ENCODE assay signal across 11 cellular contexts in the genomic region with DNA sequence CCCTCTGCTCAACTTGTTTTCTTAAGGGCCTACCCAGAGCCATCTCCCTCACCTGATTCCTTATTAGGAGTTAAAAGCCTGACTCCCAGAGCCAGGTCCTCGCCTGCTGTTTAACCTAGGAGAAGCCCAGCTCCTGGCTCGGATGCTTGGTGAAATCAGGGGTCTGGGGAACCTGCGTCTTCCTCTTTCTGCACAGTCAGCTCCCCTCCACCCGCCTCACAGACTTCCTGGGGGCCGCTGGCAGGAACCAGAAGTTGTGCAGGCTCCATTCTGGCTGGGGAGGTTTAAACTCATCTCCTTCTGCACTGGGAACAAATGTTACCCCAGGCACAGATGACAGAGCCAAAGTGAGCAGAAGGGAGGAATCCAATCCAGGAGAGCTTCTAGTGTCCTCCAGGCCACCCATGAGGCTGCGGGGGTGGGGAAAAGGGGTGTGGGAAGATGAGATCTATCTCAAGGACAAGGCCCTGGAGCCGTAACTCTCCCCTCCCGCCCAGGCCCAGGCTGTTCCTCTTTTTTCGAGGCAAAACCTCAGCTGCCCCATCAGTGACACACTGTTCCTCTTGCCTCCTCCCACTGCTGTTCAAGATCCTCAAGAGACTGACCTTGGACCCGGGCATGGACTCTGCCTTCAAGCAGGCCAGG. TPM values are rescaled to one million over a fixed set of nuclear protein-coding genes. Genes with fewer than 3 reads are reported as not detected.
DNase-seq lines count a peak whose midpoint lies in the region; ATAC-seq, FAIRE-seq and TF ChIP-seq lines count a peak whose summit lies in the region.
"Had no signal": no experiment of that assay in that cellular context is flagged by ENCODE, and none has a peak within 500 bp of the region (broad histone marks: within the 10 kb centered on the region; RNA-seq: fewer than 3 reads in every experiment).

No MANE protein-coding gene starts in this region.

- H3K27me3 ChIP-seq in right lobe of liver: no peaks in the 10 kb centered on the region
- H3K27me3 ChIP-seq in HepG2 (ENCODE audit: control insufficient read depth in 1 of 2, insufficient read depth in 2 of 2, low read length in 2 of 2): peaks cover 1 to 9% of the 10 kb centered on the region in 2 experiments; a peak in 2 of 5 replicates
- H3K27me3 ChIP-seq in esophagus squamous epithelium: peaks cover 0 to 33% (median 0%) of the 10 kb centered on the region in 4 donors
- H3K27me3 ChIP-seq in naive thymus-derived CD4-positive, alpha-beta T cell (ENCODE audit: control insufficient read depth in 2 of 2, insufficient read depth in 2 of 2, low read length in 2 of 2): no peaks in the 10 kb centered on the region

- ATAC-seq in right lobe of liver (peak; percentile 41 to 63 (median 54)), HepG2 (no peak), GM18868 (IDR thresholded peaks at IDR 0.05; ENCODE audit: unreplicated experiment) (no peak), GM21367 (IDR thresholded peaks at IDR 0.05; ENCODE audit: unreplicated experiment) (no peak)
- peak; percentile 81 for ATAC-seq in naive thymus-derived CD4-positive, alpha-beta T cell

- CTCF ChIA-PET in HepG2 (lab: Yijun Ruan, JAX; ENCODE audit: low intra/inter-chr PET ratio, low total read pairs): no interaction called here
- CTCF ChIA-PET in naive thymus-derived CD4-positive, alpha-beta T cell (lab: Charles Lee): no interaction called here

- no peak for TF ChIP-seq RAD21 in HepG2 (CRISPR knock-in tag; IDR thresholded peaks at IDR 0.05)

- H2AFZ ChIP-seq in HepG2 (ENCODE audit: low read length): no peak overlapping the region

- H3K4me2 ChIP-seq in HepG2 (ENCODE audit: low read depth, low read length): no peak overlapping the region

- H3K4me1 Mint-ChIP-seq in naive thymus-derived CD4-positive, alpha-beta T cell: peaks cover 0 to 18% (median 5%) of the 10 kb centered on the region in 7 donors

- H3K27ac ChIP-seq in right lobe of liver (no peak overlapping the region), HepG2 (ENCODE audit: extremely low read length, insufficient read depth, low read length) (no peak overlapping the region), esophagus squamous epithelium (peak overlapping the region in 2 of 4 donors; percentile 31 to 50)
- no peak overlapping the region for H3K27ac ChIP-seq in naive thymus-derived CD4-positive, alpha-beta T cell (ENCODE audit: low read depth, low read length)

- H3K4me3 ChIP-seq in right lobe of liver (no peak overlapping the region), HepG2 (replicated peaks in 1 of 3; ENCODE audit: insufficient read depth in 1 of 3, low read depth in 2 of 3, low read length in 3 of 3) (no peak overlapping the region), esophagus squamous epithelium (no peak overlapping the region)
- no peak overlapping the region for H3K4me3 ChIP-seq in naive thymus-derived CD4-positive, alpha-beta T cell (ENCODE audit: low read length)

- DNase-seq in right lobe of liver (peak; percentile 54 to 72 (median 62)), HepG2 (ENCODE audit: low spot score) (no peak), esophagus squamous epithelium (lab: John Stamatoyannopoulos, UW) (peak; percentile 22), ecto neural progenitor cell (ENCODE audit: low spot score) (no peak), D341Med (ENCODE audit: low spot score) (no peak)
- DNase-seq in naive thymus-derived CD4-positive, alpha-beta T cell: no peak
- DNase-seq: activated CD4-positive, alpha-beta memory T cell treated with anti-CD3 and anti-CD28 coated beads for 36 hours; NCI-H2029 treated with DMSO at 0.1 percent for 48 hours had no signal

- H3K4me1 ChIP-seq in right lobe of liver (peaks cover 0 to 10% (median 4%) of the 10 kb centered on the region in 4 donors), HepG2 (ENCODE audit: insufficient read depth, low read length) (no peaks in the 10 kb centered on the region), esophagus squamous epithelium (peaks cover 0 to 35% (median 0%) of the 10 kb centered on the region in 3 donors)
- H3K4me1 ChIP-seq in naive thymus-derived CD4-positive, alpha-beta T cell (ENCODE audit: control insufficient read depth in 2 of 2, insufficient read depth in 2 of 2, low read length in 2 of 2): no peaks in the 10 kb centered on the region

- no peaks in the 10 kb centered on the region for H4K20me1 ChIP-seq in HepG2 (ENCODE audit: insufficient read depth, low read length)

- H3K27me3 Mint-ChIP-seq in naive thymus-derived CD4-positive, alpha-beta T cell: peaks cover 0 to 32% (median 13%) of the 10 kb centered on the region in 5 donors

- no peak for TF ChIP-seq POLR2A in right lobe of liver (IDR thresholded peaks at IDR 0.05)
- TF ChIP-seq POLR2A in HepG2 (IDR thresholded peaks at IDR 0.05; ENCODE audit: insufficient read depth in 1 of 2, low read depth in 2 of 2, low read length in 2 of 2): no peak
- no peak for TF ChIP-seq POLR2A in esophagus squamous epithelium (IDR thresholded peaks at IDR 0.05)

- intact Hi-C loops in right lobe of liver (cut with DNase I) (no loop called here), HepG2 (cut with micrococcal nuclease; ENCODE audit: unreplicated experiment) (no loop called here), esophagus squamous epithelium (cut with DNase I) (no loop called here)
- intact Hi-C loops in naive thymus-derived CD4-positive, alpha-beta T cell (cut with micrococcal nuclease): no loop called here

- H3K79me2 ChIP-seq in HepG2 (ENCODE audit: insufficient read depth, low read length): no peaks in the 10 kb centered on the region

- in situ Hi-C loops in HepG2 (cut with HindIII; ENCODE audit: extremely low pct_ligation_motif_present, low pct_unique_long_range_greater_than_20kb): no loop called here

- WGBS in right lobe of liver (ENCODE audit: insufficient coverage, low coverage, low lambda C conversion rate, missing lambda C conversion rate): 46% methylated on average over 4 of the region's 10 CpGs
- 6% methylated on average over 9 of the region's 10 CpGs for WGBS in HepG2 (ENCODE audit: low lambda C conversion rate)
- 66 to 68% methylated on average over 5 to 8 of the region's 10 CpGs for WGBS in esophagus squamous epithelium, 2 donors

- no peak overlapping the region for H3K4me3 Mint-ChIP-seq in naive thymus-derived CD4-positive, alpha-beta T cell
- H3K4me3 Mint-ChIP-seq: activated CD4-positive, alpha-beta memory T cell treated with anti-CD3 and anti-CD28 coated beads for 36 hours had no signal

- H3K36me3 Mint-ChIP-seq in naive thymus-derived CD4-positive, alpha-beta T cell: no peaks in the 10 kb centered on the region
- H3K36me3 Mint-ChIP-seq: activated CD4-positive, alpha-beta memory T cell treated with anti-CD3 and anti-CD28 coated beads for 36 hours had no signal

- H3K27ac Mint-ChIP-seq in naive thymus-derived CD4-positive, alpha-beta T cell: peak overlapping the region in 1 of 9 donors; percentile 27
- H3K27ac Mint-ChIP-seq: activated CD4-positive, alpha-beta memory T cell treated with anti-CD3 and anti-CD28 coated beads for 36 hours had no signal

- FAIRE-seq in HepG2 (lab: Jason Lieb, UNC): no peak

- POLR2A ChIA-PET in HepG2 (lab: Yijun Ruan, JAX): no interaction called here
- POLR2A ChIA-PET in naive thymus-derived CD4-positive, alpha-beta T cell (lab: Charles Lee): interaction anchor here (0.6 kb wide), 1 partner anchor 263 kb away, joined by 3 read pairs; no protein-coding TSS in a partner anchor

- no peaks in the 10 kb centered on the region for H3K9me3 Mint-ChIP-seq in naive thymus-derived CD4-positive, alpha-beta T cell
- H3K9me3 Mint-ChIP-seq: activated CD4-positive, alpha-beta memory T cell treated with anti-CD3 and anti-CD28 coated beads for 36 hours had no signal

- H3K36me3 ChIP-seq in right lobe of liver (no peaks in the 10 kb centered on the region), HepG2 (replicated peaks in 1 of 2; ENCODE audit: control insufficient read depth in 1 of 2, insufficient read depth in 2 of 2, low read length in 2 of 2) (no peaks in the 10 kb centered on the region), esophagus squamous epithelium (no peaks in the 10 kb centered on the region)
- H3K36me3 ChIP-seq in naive thymus-derived CD4-positive, alpha-beta T cell (ENCODE audit: control insufficient read depth in 2 of 3, insufficient read depth in 3 of 3, low read length in 3 of 3): no peaks in the 10 kb centered on the region

- no peak overlapping the region for H3K9ac ChIP-seq in HepG2 (ENCODE audit: insufficient read depth, low read depth, low read length)

- H3K9me3 ChIP-seq in right lobe of liver (no peaks in the 10 kb centered on the region), HepG2 (ENCODE audit: low read length) (no peaks in the 10 kb centered on the region), esophagus squamous epithelium (no peaks in the 10 kb centered on the region)
- H3K9me3 ChIP-seq in naive thymus-derived CD4-positive, alpha-beta T cell (ENCODE audit: control insufficient read depth in 2 of 3, low read length in 3 of 3): no peaks in the 10 kb centered on the region

- BruUV-seq in HepG2 (replicated peaks; lab: Mats Ljungman, UMichigan): no TSS peak

- TF ChIP-seq CTCF in right lobe of liver (IDR thresholded peaks at IDR 0.05) (no peak), HepG2 (CRISPR knock-in tag; IDR thresholded peaks at IDR 0.05) (no peak), esophagus squamous epithelium (IDR thresholded peaks at IDR 0.05) (no peak)

- TF ChIP-seq EP300 in HepG2 (IDR thresholded peaks at IDR 0.05; ENCODE audit: low read depth in 2 of 2, low read length in 2 of 2): no peak
- TF ChIP-seq EP300 in HepG2 (CRISPR knock-in tag; IDR thresholded peaks at IDR 0.05; ENCODE audit: borderline replicate concordance): no peak

RNA-seq across cellular contexts. Expression of a gene that starts 31.2 kb away (rescaled TPM):
- total RNA-seq in right lobe of liver: under 1 TPM in 5 of 6 experiments, not detected in 1; 0.10 to 0.27 (median 0.25) TPM
- not detected in 2 replicates for total RNA-seq in HepG2 (2016; rRNA removed; fragmentation: Illumina TruSeq; extraction: Trizol)
- not detected in 2 replicates for total RNA-seq in HepG2 (2016; cell fraction: cytosol; rRNA removed; fragmentation: Illumina TruSeq; extraction: Trizol; ENCODE audit: low read depth)
- not detected in 2 replicates for total RNA-seq in HepG2 (2016; cell fraction: insoluble cytoplasmic fraction; rRNA removed; fragmentation: Illumina TruSeq; extraction: Trizol)
- total RNA-seq in HepG2 (2016; cell fraction: membrane; rRNA removed; fragmentation: Illumina TruSeq; extraction: Trizol): not detected in 2 replicates
- total RNA-seq in HepG2 (2016; cell fraction: nucleus; rRNA removed; fragmentation: Illumina TruSeq; extraction: Trizol): not detected in 2 replicates
- not detected in 2 replicates for polyA plus RNA-seq in HepG2 (2011; rRNA removed)
- not detected in 2 replicates for polyA plus RNA-seq in HepG2 (2011; cell fraction: cytosol; rRNA removed)
- not detected in 2 replicates for polyA plus RNA-seq in HepG2 (2011; cell fraction: nucleus; rRNA removed)
- polyA plus RNA-seq in HepG2 (2012): not detected in 2 replicates
- not detected in 2 replicates for polyA plus RNA-seq in HepG2 (2016; cell fraction: cytosol; fragmentation: Illumina TruSeq; extraction: Trizol; ENCODE audit: low read depth)
- polyA plus RNA-seq in HepG2 (2016; cell fraction: insoluble cytoplasmic fraction; fragmentation: Illumina TruSeq; extraction: Trizol; ENCODE audit: low read depth): not detected in 2 replicates
- not detected in 2 replicates for polyA plus RNA-seq in HepG2 (2016; cell fraction: membrane; fragmentation: Illumina TruSeq; extraction: Trizol; ENCODE audit: low read depth)
- not detected in 2 replicates for polyA plus RNA-seq in HepG2 (2016; cell fraction: nucleus; fragmentation: Illumina TruSeq; extraction: Trizol; ENCODE audit: insufficient read depth, low read depth)
- not detected in 2 replicates for polyA minus RNA-seq in HepG2 (2011; rRNA and poly(A)+ RNA removed; ENCODE audit: low replicate concordance)
- not detected in 2 replicates for polyA minus RNA-seq in HepG2 (2011; cell fraction: cytosol; rRNA and poly(A)+ RNA removed)
- polyA minus RNA-seq in HepG2 (2011; cell fraction: nucleus; rRNA and poly(A)+ RNA removed): not detected in 2 replicates
- total RNA-seq in esophagus squamous epithelium: 1 to 10 TPM in 3 of 4 donors, under 1 TPM in 1; 0.38 to 9.3 (median 2.4) TPM
- total RNA-seq in naive thymus-derived CD4-positive, alpha-beta T cell: 1 to 10 TPM in 1 of 5 experiments, under 1 TPM in 1, not detected in 3; 0.48 to 5.6 TPM
- polyA plus RNA-seq in naive thymus-derived CD4-positive, alpha-beta T cell: not detected
- total RNA-seq: A172; activated CD4-positive, alpha-beta memory T cell treated with anti-CD3 and anti-CD28 coated beads for 36 hours had no signal

Comparison
In these comparisons a context has a peak if more than half of its experiments do, and no peak if none do; other contexts are left out.
1. ATAC-seq: peak in right lobe of liver (4 of 4) and naive thymus-derived CD4-positive, alpha-beta T cell (single experiment); none in HepG2 (single experiment), GM18868 (single experiment) and GM21367 (single experiment).
2. DNase-seq: peak in right lobe of liver (3 of 3) and esophagus squamous epithelium (single experiment); none in HepG2 (single experiment), naive thymus-derived CD4-positive, alpha-beta T cell (0 of 9), ecto neural progenitor cell (single experiment) and D341Med (single experiment).